ENCODE assay signal across 34 cellular contexts in genomic region chr15:42032376-42033213, GRCh38. TPM values are rescaled to one million over a fixed set of nuclear protein-coding genes. Genes with fewer than 3 reads are reported as not detected.
DNase-seq lines count a peak whose midpoint lies in the region; ATAC-seq and FAIRE-seq lines count a peak whose summit lies in the region.
"Had no signal": no experiment of that assay in that cellular context is flagged by ENCODE, and none has a peak within 500 bp of the region (broad histone marks: within the 10 kb centered on the region; RNA-seq: fewer than 3 reads in every experiment).

No MANE protein-coding gene starts in this region.

- peak; percentile 74 for FAIRE-seq in GM18507 (lab: Jason Lieb, UNC)
- FAIRE-seq: RCC 7860 had no signal

- intact Hi-C loops in cardiac septum (cut with DNase I) (no loop called here), Right ventricle myocardium superior (cut with DNase I) (no loop called here)
- intact Hi-C loops in activated T-helper 1 cell treated with anti-CD3 and anti-CD28 coated beads, Interleukin-12 subunit alpha, Interleukin-12 subunit beta, Interleukin-2, Interleukin-4 antibody, amounts not matched to agents 30 ng/mL and 10 ng/mL and 1 ng/mL, durations not matched to agents 14 hours and 24 hours and 36 hours (cut with micrococcal nuclease), result no loop called here

- ATAC-seq in Right ventricle myocardium superior (ENCODE audit: poor library complexity), result no peak
- ATAC-seq in GM21423 (IDR thresholded peaks at IDR 0.05; ENCODE audit: unreplicated experiment), result no peak
- no peak for ATAC-seq in HG03432 (IDR thresholded peaks at IDR 0.05; ENCODE audit: unreplicated experiment)
- ATAC-seq: left lobe of liver had no signal

- peaks cover 3% of the 10 kb centered on the region for H3K27me3 Mint-ChIP-seq in activated T-helper 1 cell treated with anti-CD3 and anti-CD28 coated beads, Interleukin-12 subunit alpha, Interleukin-12 subunit beta, Interleukin-2, Interleukin-4 antibody, amounts not matched to agents 30 ng/mL and 10 ng/mL and 1 ng/mL, durations not matched to agents 14 hours and 24 hours and 36 hours (ENCODE audit: insufficient read depth)

- H3K9me3 ChIP-seq in HAP-1, result no peaks in the 10 kb centered on the region
- H3K9me3 ChIP-seq: adrenal gland, thyroid gland had no signal

- peak; percentile 31 for DNase-seq in cardiac septum (ENCODE audit: low spot score)
- DNase-seq in Right ventricle myocardium superior, result no peak
- no peak for DNase-seq in GM18507 (ENCODE audit: extremely low spot score, insufficient read length, low read depth)
- DNase-seq in activated T-helper 1 cell treated with anti-CD3 and anti-CD28 coated beads, Interleukin-12 subunit alpha, Interleukin-12 subunit beta, Interleukin-2, Interleukin-4 antibody, amounts not matched to agents 30 ng/mL and 10 ng/mL and 1 ng/mL, durations not matched to agents 14 hours and 24 hours and 36 hours (ENCODE audit: low spot score), result no peak
- DNase-seq in HAP-1 (ENCODE audit: low spot score in 2 of 2), result no peak
- DNase-seq: activated CD4-positive, alpha-beta T cell treated with anti-CD3 and anti-CD28 coated beads, Interleukin-2, amount 10 ng/mL, durations not matched to agents 24 days and 14 days; activated effector memory CD4-positive, alpha-beta T cell treated with Interleukin-2 at 50 U/mL for 16 hours; adrenal gland; DMS 273 treated with DMSO at 0.1 percent for 48 hours; effector CD4-positive, alpha-beta T cell; foreskin fibroblast; immature natural killer cell; naive B cell; NCI-H1048; NCI-H1694 treated with DMSO at 0.1 percent for 48 hours; NCI-H526 treated with DMSO at 0.1 percent for 48 hours; occipital lobe; spleen; stimulated activated CD4-positive, alpha-beta T cell treated with anti-CD3 and anti-CD28 coated beads, Interleukin-4, amount 100 ng/mL, for 1 hour; stimulated activated naive CD4-positive, alpha-beta T cell; T-helper 2 cell; thyroid gland had no signal

- H3K36me3 Mint-ChIP-seq in activated T-helper 1 cell treated with anti-CD3 and anti-CD28 coated beads, Interleukin-12 subunit alpha, Interleukin-12 subunit beta, Interleukin-2, Interleukin-4 antibody, amounts not matched to agents 30 ng/mL and 10 ng/mL and 1 ng/mL, durations not matched to agents 14 hours and 24 hours and 36 hours (ENCODE audit: low read depth), result no peaks in the 10 kb centered on the region
- H3K36me3 Mint-ChIP-seq: brain, CD14-positive monocyte, immature natural killer cell, naive B cell had no signal

- H3K27ac ChIP-seq in skin epidermis, result peak overlapping the region in 16 of 21 experiments; percentile 14 to 86 (median 60)
- H3K27ac ChIP-seq: SK-N-MC, spleen had no signal

- peaks cover 19% of the 10 kb centered on the region for H3K4me1 Mint-ChIP-seq in activated T-helper 1 cell treated with anti-CD3 and anti-CD28 coated beads, Interleukin-12 subunit alpha, Interleukin-12 subunit beta, Interleukin-2, Interleukin-4 antibody, amounts not matched to agents 30 ng/mL and 10 ng/mL and 1 ng/mL, durations not matched to agents 14 hours and 24 hours and 36 hours (ENCODE audit: low read depth)
- H3K4me1 Mint-ChIP-seq: brain, immature natural killer cell had no signal

- no peaks in the 10 kb centered on the region for H3K4me1 ChIP-seq in HAP-1
- H3K4me1 ChIP-seq: adrenal gland had no signal

- in situ Hi-C loops in HAP-1 (cut with MboI; ENCODE audit: low sequenced_read_pairs), result no loop called here

- peaks cover 4% of the 10 kb centered on the region for H3K9me3 Mint-ChIP-seq in activated T-helper 1 cell treated with anti-CD3 and anti-CD28 coated beads, Interleukin-12 subunit alpha, Interleukin-12 subunit beta, Interleukin-2, Interleukin-4 antibody, amounts not matched to agents 30 ng/mL and 10 ng/mL and 1 ng/mL, durations not matched to agents 14 hours and 24 hours and 36 hours
- H3K9me3 Mint-ChIP-seq: activated CD4-positive, alpha-beta T cell treated with anti-CD3 and anti-CD28 coated beads, Interleukin-2, amount 10 ng/mL, durations not matched to agents 24 days and 14 days; immature natural killer cell had no signal

- no peaks in the 10 kb centered on the region for H3K36me3 ChIP-seq in HAP-1 (replicated peaks)
- H3K36me3 ChIP-seq: adrenal gland, spleen, thyroid gland had no signal

- H3K4me3 ChIP-seq in skin epidermis (no peak overlapping the region), HAP-1 (no peak overlapping the region)
- H3K4me3 ChIP-seq: adrenal gland, SK-N-MC, spleen, thyroid gland had no signal

- H3K27ac Mint-ChIP-seq in activated T-helper 1 cell treated with anti-CD3 and anti-CD28 coated beads, Interleukin-12 subunit alpha, Interleukin-12 subunit beta, Interleukin-2, Interleukin-4 antibody, amounts not matched to agents 30 ng/mL and 10 ng/mL and 1 ng/mL, durations not matched to agents 14 hours and 24 hours and 36 hours, result peak overlapping the region; percentile 0
- H3K27ac Mint-ChIP-seq: activated CD4-positive, alpha-beta T cell treated with anti-CD3 and anti-CD28 coated beads, Interleukin-2, amount 10 ng/mL, durations not matched to agents 24 days and 14 days; immature natural killer cell had no signal

- H3K4me3 Mint-ChIP-seq in activated T-helper 1 cell treated with anti-CD3 and anti-CD28 coated beads, Interleukin-12 subunit alpha, Interleukin-12 subunit beta, Interleukin-2, Interleukin-4 antibody, amounts not matched to agents 30 ng/mL and 10 ng/mL and 1 ng/mL, durations not matched to agents 14 hours and 24 hours and 36 hours, result no peak overlapping the region
- H3K4me3 Mint-ChIP-seq: activated CD4-positive, alpha-beta T cell treated with anti-CD3 and anti-CD28 coated beads, Interleukin-2, amount 10 ng/mL, durations not matched to agents 24 days and 14 days; brain; immature natural killer cell; naive B cell had no signal

- H3K27me3 ChIP-seq in HAP-1 (ENCODE audit: low read depth), result no peaks in the 10 kb centered on the region
- H3K27me3 ChIP-seq: adrenal gland, spleen, thyroid gland had no signal

RNA-seq across cellular contexts. Expression of gene PLA2G4E, which starts 11.8 kb away (rescaled TPM):
- 0.08 TPM for total RNA-seq in cardiac septum
- total RNA-seq in Right ventricle myocardium superior, result not detected
- total RNA-seq in activated T-helper 1 cell treated with anti-CD3 and anti-CD28 coated beads, Interleukin-12 subunit alpha, Interleukin-12 subunit beta, Interleukin-2, Interleukin-4 antibody, amounts not matched to agents 30 ng/mL and 10 ng/mL and 1 ng/mL, durations not matched to agents 14 hours and 24 hours and 36 hours, result not detected in 2 replicates
- total RNA-seq: activated CD4-positive, alpha-beta T cell treated with anti-CD3 and anti-CD28 coated beads, Interleukin-2, amount 10 ng/mL, durations not matched to agents 24 days and 14 days; epithelial cell of proximal tubule; H4; left lobe of liver; LHCN-M2; occipital lobe; renal cortical epithelial cell; spleen; thyroid gland had no signal
